Comparison of ENCODE assay signal across 1 cellular context in the genomic region with DNA sequence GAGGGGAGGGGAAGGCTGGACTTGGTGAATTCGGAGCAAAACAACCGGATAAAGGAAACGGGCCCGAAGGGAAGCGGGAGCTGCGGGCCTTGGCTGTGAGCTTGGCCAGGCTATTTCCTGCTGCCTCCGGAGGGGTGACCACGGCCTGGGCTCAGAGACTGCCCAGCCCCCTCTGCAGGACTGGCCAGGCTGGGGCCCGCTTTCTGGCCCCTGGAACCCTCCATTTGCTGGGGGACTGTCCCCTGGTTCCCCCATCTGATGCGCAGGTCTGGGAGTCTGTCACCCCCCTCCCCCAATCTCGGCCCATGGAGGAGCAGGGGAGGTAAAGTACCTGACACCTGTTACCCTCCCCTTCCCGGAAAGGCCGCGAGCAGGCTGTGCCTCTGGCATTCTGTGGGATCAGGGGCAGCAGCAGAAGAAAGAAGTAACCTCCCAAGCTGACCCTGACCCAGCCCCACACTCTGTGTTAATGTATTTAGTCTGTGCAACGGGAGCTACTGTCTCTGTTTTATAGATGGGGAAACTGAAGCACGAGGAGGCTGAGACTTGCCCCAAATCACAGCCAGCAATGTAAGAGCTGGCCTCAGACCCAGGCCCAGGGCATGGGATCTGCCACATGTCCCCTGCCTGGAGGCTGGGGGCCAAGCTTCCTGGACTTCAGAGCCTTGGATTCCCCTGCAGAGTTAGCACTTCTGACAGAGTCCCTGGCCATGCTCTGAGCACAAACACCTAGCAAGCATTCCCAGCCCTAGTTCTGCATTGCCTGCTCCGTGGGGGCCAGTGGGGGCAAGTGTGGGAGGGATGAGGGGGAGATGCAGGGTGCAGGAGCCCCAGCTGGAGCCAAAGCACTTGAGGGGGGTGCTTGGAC.
TF ChIP-seq lines count a peak whose summit lies in the region.

No MANE protein-coding gene starts in this region.

TF ChIP-seq in H1, 55 proteins besides CTCF, POLR2A, EP300 and RAD21:
- TF ChIP-seq TEAD4 (IDR thresholded peaks at IDR 0.05; ENCODE audit: low read depth, low read length): no peak
- no peak for TF ChIP-seq NANOG (IDR thresholded peaks at IDR 0.05; ENCODE audit: insufficient read depth, low read depth, low read length, poor library complexity, severe bottlenecking)
- TF ChIP-seq SUZ12 (IDR thresholded peaks at IDR 0.05; ENCODE audit: low read length): peak; percentile 4; the same call in 1 of the 2 replicates
- no peak for TF ChIP-seq SAP30 (IDR thresholded peaks at IDR 0.05; ENCODE audit: insufficient read depth, insufficient replicate concordance, low read length)
- TF ChIP-seq CTBP2 (IDR thresholded peaks at IDR 0.05; ENCODE audit: borderline replicate concordance, insufficient read depth, insufficient read length, low read length): peak; percentile 5
- no peak for TF ChIP-seq TAF7 (optimal IDR thresholded peaks at IDR 0.05; ENCODE audit: borderline replicate concordance, low read depth, low read length)
TF ChIP-seq in H1: peak in this region for 2.
